In the genomic region with DNA sequence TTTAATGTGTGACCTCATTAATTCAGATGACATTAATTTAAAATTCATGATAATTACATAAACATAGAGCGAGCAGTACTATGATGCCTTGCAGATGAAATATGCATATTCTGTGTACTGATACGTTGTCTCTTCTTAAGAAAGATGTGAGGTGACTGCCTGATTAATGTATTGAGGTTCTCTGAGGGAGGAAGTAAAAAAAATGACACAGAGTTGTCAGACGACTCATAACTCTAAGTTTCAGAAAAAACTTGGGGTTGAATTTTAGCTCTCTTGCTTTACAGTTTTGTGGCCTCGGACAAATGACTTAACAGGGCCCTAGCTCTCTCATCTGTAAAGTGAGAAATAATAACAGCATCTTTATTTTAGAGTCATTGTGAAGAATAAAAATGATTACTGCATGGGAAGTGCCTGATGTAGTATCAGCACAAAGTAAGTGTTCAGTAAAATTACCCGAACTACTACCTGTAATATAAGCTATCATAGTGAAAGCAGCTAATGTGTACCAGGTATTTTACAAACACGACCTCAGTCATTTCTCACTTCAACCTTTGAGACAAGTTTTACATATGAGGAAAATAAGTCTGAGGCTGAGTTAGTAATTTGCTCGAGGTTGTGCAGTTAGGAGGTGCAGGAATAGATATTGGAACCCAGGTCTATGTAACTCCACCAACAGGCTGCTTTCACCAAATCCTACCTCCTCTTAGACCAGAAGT, we compare ENCODE assay signal across 10 cellular contexts.
"Had no signal": no experiment of that assay in that cellular context is flagged by ENCODE, and none has a peak within 500 bp of the region (broad histone marks: within the 10 kb centered on the region; RNA-seq: fewer than 3 reads in every experiment).

No MANE protein-coding gene starts in this region.

- H3K27ac Mint-ChIP-seq: GM23338, HFFc6, IgD-negative memory B cell had no signal

- H3K27ac ChIP-seq: KMS-11 had no signal

- H3K9me3 ChIP-seq: HAP-1 had no signal

- H3K9ac ChIP-seq: KMS-11 had no signal

- H3K9me3 Mint-ChIP-seq: GM23338, HFFc6 had no signal

- H2AFZ ChIP-seq: GM23338 had no signal

- FAIRE-seq: H1, H54, HTR-8/SVneo had no signal

- DNase-seq: HFFc6, KBM-7 had no signal

- H3K4me1 Mint-ChIP-seq: GM23338 had no signal

- H3K4me3 Mint-ChIP-seq: GM23338, HFFc6, IgD-negative memory B cell had no signal

- H3K4me3 ChIP-seq: GM23338, HAP-1 had no signal

- H3K4me1 ChIP-seq: HAP-1 had no signal

- H3K4me2 ChIP-seq: GM23338, KMS-11 had no signal

- H3K36me3 ChIP-seq: HAP-1 had no signal

- ATAC-seq: GM23338, HCT116 had no signal
